27 cellular contexts compared by ENCODE assay signal in genomic region chr2:17625446-17625845, GRCh38.
"Had no signal": no experiment of that assay in that cellular context is flagged by ENCODE, and none has a peak within 500 bp of the region (broad histone marks: within the 10 kb centered on the region; RNA-seq: fewer than 3 reads in every experiment).

No MANE protein-coding gene starts in this region.

- ATAC-seq: activated CD4-positive, CD25-positive, alpha-beta regulatory T cell treated with anti-CD3 and anti-CD28 coated beads, Interleukin-2, amount 50 U/mL, for 24 hours; activated CD8-positive, alpha-beta T cell treated with anti-CD3 and anti-CD28 coated beads for 36 hours; activated T-cell treated with anti-CD3 and anti-CD28 coated beads, Interleukin-2, amount 50 U/mL, for 4 hours; activated T-helper 17 cell treated with anti-CD3 and anti-CD28 coated beads, Interleukin-2, amount 50 U/mL, for 72 hours; body of pancreas; esophagus mucosa; heart left ventricle; T-helper 17 cell had no signal

- DNase-seq: activated B cell treated with CpG ODN at 0.5 μM for 24 hours; activated CD4-positive, alpha-beta T cell treated with anti-CD3 and anti-CD28 coated beads for 48 hours; activated CD4-positive, alpha-beta T cell treated with anti-CD3 and anti-CD28 coated beads, Interleukin-2, amount 50 U/mL, for 1 hour; activated CD4-positive, alpha-beta T cell treated with anti-CD3 and anti-CD28 coated beads, Interleukin-2, amount 50 U/mL, for 48 hours; activated CD8-positive, alpha-beta memory T cell treated with anti-CD3 and anti-CD28 coated beads for 24 hours; activated CD8-positive, alpha-beta T cell treated with anti-CD3 and anti-CD28 coated beads for 36 hours; activated effector memory CD4-positive, alpha-beta T cell treated with Interleukin-2 at 50 U/mL for 16 hours; activated gamma-delta T cell treated with Interleukin-2 at 50 U/mL for 16 hours; activated naive CD4-positive, alpha-beta T cell treated with anti-CD3 and anti-CD28 coated beads, Interleukin-2, amount 50 U/mL, for 16 hours; activated naive CD4-positive, alpha-beta T cell treated with Interleukin-2 at 50 U/mL for 16 hours; activated T-cell treated with anti-CD3 and anti-CD28 coated beads, Interleukin-2, amount 50 U/mL, for 4 hours; adrenal gland; amygdala; body of pancreas; central memory CD4-positive, alpha-beta T cell; dorsolateral prefrontal cortex; effector memory CD4-positive, alpha-beta T cell; endodermal cell; foreskin fibroblast; heart left ventricle; T-helper 1 cell; T-helper 17 cell; T1000; WERI-Rb-1 had no signal
